In genomic region chr17:491086-492014, GRCh38 we compare ENCODE assay signal across 8 cellular contexts. TPM values are rescaled to one million over a fixed set of nuclear protein-coding genes. Genes with fewer than 3 reads are reported as not detected.
DNase-seq lines count a peak whose midpoint lies in the region; ATAC-seq and TF ChIP-seq lines count a peak whose summit lies in the region.

No MANE protein-coding gene starts in this region.

- TF ChIP-seq RAD21 in Ishikawa (IDR thresholded peaks at IDR 0.05; ENCODE audit: low read depth), result no peak

- H3K27ac Mint-ChIP-seq in activated naive CD8-positive, alpha-beta T cell treated with anti-CD3 and anti-CD28 coated beads, Interleukin-2, amount 50 U/mL, for 24 hours, result peak overlapping the region; percentile 71

- ATAC-seq in activated naive CD8-positive, alpha-beta T cell treated with anti-CD3 and anti-CD28 coated beads, Interleukin-2, amount 50 U/mL, for 24 hours, result no peak
- ATAC-seq in left ventricle myocardium superior (peak; percentile 79), HG03095 (IDR thresholded peaks at IDR 0.05; ENCODE audit: unreplicated experiment) (no peak)

- peaks cover 9% of the 10 kb centered on the region for H3K27me3 Mint-ChIP-seq in activated naive CD8-positive, alpha-beta T cell treated with anti-CD3 and anti-CD28 coated beads, Interleukin-2, amount 50 U/mL, for 24 hours

- no peak for TF ChIP-seq EP300 in Ishikawa (IDR thresholded peaks at IDR 0.05; ENCODE audit: borderline replicate concordance)

- intact Hi-C loops in left ventricle myocardium superior (cut with micrococcal nuclease), result no loop called here

- H3K4me1 Mint-ChIP-seq in activated naive CD8-positive, alpha-beta T cell treated with anti-CD3 and anti-CD28 coated beads, Interleukin-2, amount 50 U/mL, for 24 hours, result peaks cover 18% of the 10 kb centered on the region

- H3K36me3 Mint-ChIP-seq in activated naive CD8-positive, alpha-beta T cell treated with anti-CD3 and anti-CD28 coated beads, Interleukin-2, amount 50 U/mL, for 24 hours (ENCODE audit: low read depth), result no peaks in the 10 kb centered on the region

- peak overlapping the region; percentile 36 for H3K4me3 Mint-ChIP-seq in activated naive CD8-positive, alpha-beta T cell treated with anti-CD3 and anti-CD28 coated beads, Interleukin-2, amount 50 U/mL, for 24 hours

- H3K9me3 Mint-ChIP-seq in activated naive CD8-positive, alpha-beta T cell treated with anti-CD3 and anti-CD28 coated beads, Interleukin-2, amount 50 U/mL, for 24 hours, result no peaks in the 10 kb centered on the region

- DNase-seq in AG08395 (ENCODE audit: low spot score) (peak; percentile 85), left ventricle myocardium superior (peak; percentile 81), retina (peak; percentile 90), Ammon's horn (ENCODE audit: low spot score) (no peak), GM19238 (ENCODE audit: insufficient read length, low spot score) (no peak)
- DNase-seq in activated naive CD8-positive, alpha-beta T cell treated with anti-CD3 and anti-CD28 coated beads, Interleukin-2, amount 50 U/mL, for 24 hours, result peak; percentile 38

TF ChIP-seq in Ishikawa, 13 proteins besides CTCF, POLR2A, EP300 and RAD21:
- TF ChIP-seq TAF1 (IDR thresholded peaks at IDR 0.05; ENCODE audit: low read depth), result no peak
- peak; percentile 19; the same call in 1 of the 2 replicates for TF ChIP-seq TCF12 (IDR thresholded peaks at IDR 0.05; ENCODE audit: low read depth)
- no peak for TF ChIP-seq MAX (IDR thresholded peaks at IDR 0.05)
- no peak for TF ChIP-seq CEBPB (IDR thresholded peaks at IDR 0.05)
- no peak for TF ChIP-seq CREB1 (IDR thresholded peaks at IDR 0.05; ENCODE audit: low read depth)
- peak; percentile 62; the same call in 1 of the 2 replicates for TF ChIP-seq ZBTB7A (IDR thresholded peaks at IDR 0.05; ENCODE audit: low read depth)
- no peak for TF ChIP-seq TEAD4 (IDR thresholded peaks at IDR 0.05)
- TF ChIP-seq YY1 (IDR thresholded peaks at IDR 0.05; ENCODE audit: low read depth), result no peak
- no peak for TF ChIP-seq FOXM1 (IDR thresholded peaks at IDR 0.05; ENCODE audit: borderline replicate concordance, low read depth)
- no peak for TF ChIP-seq REST (IDR thresholded peaks at IDR 0.05; ENCODE audit: low read depth)
- TF ChIP-seq EGR1 (IDR thresholded peaks at IDR 0.05), result no peak
- no peak for TF ChIP-seq USF1 (IDR thresholded peaks at IDR 0.05)

RNA-seq across cellular contexts. Expression of gene RFLNB, which starts 45.6 kb away (rescaled TPM):
- total RNA-seq in left ventricle myocardium superior, result 17.4 TPM

Comparison
In these comparisons a context has a peak if more than half of its experiments do, and no peak if none do; other contexts are left out.
1. DNase-seq: peak in AG08395 (single experiment), activated naive CD8-positive, alpha-beta T cell treated with anti-CD3 and anti-CD28 coated beads, Interleukin-2, amount 50 U/mL, for 24 hours (single experiment), left ventricle myocardium superior (single experiment) and retina (single experiment); none in Ammon's horn (single experiment) and GM19238 (single experiment).